8 cellular contexts compared by ENCODE assay signal in the genomic region with DNA sequence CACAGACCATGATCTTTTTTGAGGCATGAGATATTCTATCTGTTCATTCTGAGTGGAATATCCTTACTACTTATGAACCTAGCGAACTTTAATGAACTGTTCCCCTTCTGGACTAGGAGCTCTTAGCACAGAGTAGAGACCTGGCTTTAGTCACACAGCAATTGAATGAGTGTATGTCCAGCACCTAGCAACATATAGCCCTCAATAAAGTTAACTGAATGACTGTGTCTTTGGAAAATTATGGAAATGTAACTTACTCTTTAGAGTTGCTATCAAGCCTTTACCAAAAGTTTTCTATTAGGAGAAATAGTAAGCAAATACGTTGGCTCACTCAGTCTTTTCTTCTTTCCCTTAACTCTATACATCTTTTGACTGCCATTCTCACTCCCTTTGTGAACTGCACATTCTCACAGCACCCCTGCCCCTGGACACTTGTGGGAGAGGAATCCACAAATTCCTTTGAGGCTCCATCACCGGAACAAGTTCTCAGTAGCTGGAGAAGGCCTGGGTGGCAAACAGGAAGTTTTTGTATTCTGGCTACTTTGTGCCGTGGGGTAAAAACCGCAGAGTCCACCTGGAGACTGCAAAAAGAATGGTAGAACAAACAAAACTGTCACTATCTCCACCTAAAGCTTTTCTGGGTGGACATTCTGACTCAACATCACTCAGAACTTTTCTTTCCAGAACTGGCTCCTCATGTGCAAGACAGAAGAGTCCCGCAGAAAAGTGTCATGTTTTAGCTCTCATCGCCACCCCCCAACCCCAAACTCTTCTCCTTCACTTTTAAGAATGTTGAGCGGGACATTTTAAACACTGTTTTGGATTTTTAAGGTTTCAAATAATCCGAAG. TPM values are rescaled to one million over a fixed set of nuclear protein-coding genes. Genes with fewer than 3 reads are reported as not detected.
DNase-seq lines count a peak whose midpoint lies in the region; ATAC-seq and TF ChIP-seq lines count a peak whose summit lies in the region.

No MANE protein-coding gene starts in this region.

- intact Hi-C loops in A673 (cut with micrococcal nuclease; ENCODE audit: unreplicated experiment), result no loop called here

- no peak overlapping the region for H3K27ac Mint-ChIP-seq in activated naive CD8-positive, alpha-beta T cell treated with anti-CD3 and anti-CD28 coated beads, Interleukin-2, amount 10 ng/mL, durations not matched to agents 7 days and 5 days
- peak overlapping the region; percentile 97 for H3K27ac Mint-ChIP-seq in stimulated activated effector memory CD8-positive, alpha-beta T cell treated with anti-CD3 and anti-CD28 coated beads, Interleukin-12 subunit alpha, Interleukin-12 subunit beta, amount 100 ng/mL, for 72 hours

- H3K9me3 Mint-ChIP-seq in activated naive CD8-positive, alpha-beta T cell treated with anti-CD3 and anti-CD28 coated beads, Interleukin-2, amount 10 ng/mL, durations not matched to agents 7 days and 5 days, result no peaks in the 10 kb centered on the region
- H3K9me3 Mint-ChIP-seq in stimulated activated effector memory CD8-positive, alpha-beta T cell treated with anti-CD3 and anti-CD28 coated beads, Interleukin-12 subunit alpha, Interleukin-12 subunit beta, amount 100 ng/mL, for 72 hours, result no peaks in the 10 kb centered on the region

- CTCF ChIA-PET in A673 (lab: Charles Lee), result interaction anchor here (1.0 kb wide), 1 partner anchor 855 kb away, joined by 3 read pairs; no protein-coding TSS in a partner anchor

- H3K27me3 ChIP-seq in A673 (replicated peaks; ENCODE audit: insufficient read depth, low read depth, low read length, poor library complexity), result no peaks in the 10 kb centered on the region

- peak overlapping the region; percentile 66 for H3K4me3 Mint-ChIP-seq in activated naive CD8-positive, alpha-beta T cell treated with anti-CD3 and anti-CD28 coated beads, Interleukin-2, amount 10 ng/mL, durations not matched to agents 7 days and 5 days
- peak overlapping the region; percentile 94 for H3K4me3 Mint-ChIP-seq in stimulated activated effector memory CD8-positive, alpha-beta T cell treated with anti-CD3 and anti-CD28 coated beads, Interleukin-12 subunit alpha, Interleukin-12 subunit beta, amount 100 ng/mL, for 72 hours

- POLR2A ChIA-PET in A673 (lab: Charles Lee; ENCODE audit: low non-redundant PET), result no interaction called here
- POLR2A ChIA-PET in activated naive CD8-positive, alpha-beta T cell treated with anti-CD3 and anti-CD28 coated beads, Interleukin-2, amount 10 ng/mL, durations not matched to agents 7 days and 5 days (lab: Charles Lee), result interaction anchor here (0.9 to 1.8 kb wide), 4 partner anchors 9 to 912 kb away, joined by 3 to 7 read pairs (median 3); a partner anchor contains a TSS

- peaks cover 2% of the 10 kb centered on the region for H3K36me3 Mint-ChIP-seq in activated naive CD8-positive, alpha-beta T cell treated with anti-CD3 and anti-CD28 coated beads, Interleukin-2, amount 10 ng/mL, durations not matched to agents 7 days and 5 days
- H3K36me3 Mint-ChIP-seq in stimulated activated effector memory CD8-positive, alpha-beta T cell treated with anti-CD3 and anti-CD28 coated beads, Interleukin-12 subunit alpha, Interleukin-12 subunit beta, amount 100 ng/mL, for 72 hours, result peaks cover 28% of the 10 kb centered on the region

- peaks cover 16% of the 10 kb centered on the region for H3K4me1 ChIP-seq in A673 (ENCODE audit: insufficient read depth, low read length, poor library complexity, severe bottlenecking)

- TF ChIP-seq CTCF in A673 (conservative IDR thresholded peaks at IDR 0.05; ENCODE audit: low read depth, low read length), result no peak
- TF ChIP-seq CTCF in HFF-Myc (IDR thresholded peaks at IDR 0.05; ENCODE audit: low read depth, low read length, missing control alignments), result no peak

- H3K4me3 ChIP-seq in A673 (ENCODE audit: low read depth, low read length, poor library complexity, severe bottlenecking) (peak overlapping the region; percentile 68), HFF-Myc (replicated peaks; ENCODE audit: low read depth, low read length) (peak overlapping the region; percentile 40), iPS-18c (ENCODE audit: insufficient read depth, low read depth, low read length) (peak overlapping the region; percentile 61)

- H3K4me1 Mint-ChIP-seq in activated naive CD8-positive, alpha-beta T cell treated with anti-CD3 and anti-CD28 coated beads, Interleukin-2, amount 10 ng/mL, durations not matched to agents 7 days and 5 days, result peaks cover 27% of the 10 kb centered on the region
- H3K4me1 Mint-ChIP-seq in stimulated activated effector memory CD8-positive, alpha-beta T cell treated with anti-CD3 and anti-CD28 coated beads, Interleukin-12 subunit alpha, Interleukin-12 subunit beta, amount 100 ng/mL, for 72 hours, result peaks cover 34% of the 10 kb centered on the region

- H3K9me3 ChIP-seq in A673 (ENCODE audit: low read depth, low read length, poor library complexity, severe bottlenecking), result no peaks in the 10 kb centered on the region
- no peaks in the 10 kb centered on the region for H3K9me3 ChIP-seq in iPS-18c (ENCODE audit: control insufficient read depth, insufficient read depth, low read length)

- H3K27me3 Mint-ChIP-seq in activated naive CD8-positive, alpha-beta T cell treated with anti-CD3 and anti-CD28 coated beads, Interleukin-2, amount 10 ng/mL, durations not matched to agents 7 days and 5 days, result peaks cover 29% of the 10 kb centered on the region

- peaks cover 5% of the 10 kb centered on the region for H3K36me3 ChIP-seq in A673 (ENCODE audit: insufficient read depth, low read length, poor library complexity, severe bottlenecking)

- no TSS peak for BruUV-seq in A673 (replicated peaks; lab: Mats Ljungman, UMichigan)

- H3K27ac ChIP-seq in A673 (ENCODE audit: low read depth, low read length, poor library complexity, severe bottlenecking), result no peak overlapping the region

- ATAC-seq in activated naive CD8-positive, alpha-beta T cell treated with anti-CD3 and anti-CD28 coated beads, Interleukin-2, amount 10 ng/mL, durations not matched to agents 7 days and 5 days (ENCODE audit: low read depth), result no peak
- no peak for ATAC-seq in stimulated activated effector memory CD8-positive, alpha-beta T cell treated with anti-CD3 and anti-CD28 coated beads, Interleukin-12 subunit alpha, Interleukin-12 subunit beta, amount 100 ng/mL, for 72 hours
- ATAC-seq in GM19328 (IDR thresholded peaks at IDR 0.05; ENCODE audit: unreplicated experiment), result no peak

- no peak for DNase-seq in A673 (ENCODE audit: low spot score)
- DNase-seq in HFF-Myc (ENCODE audit: extremely low read depth, low read depth), result no peak
- no peak for DNase-seq in activated naive CD8-positive, alpha-beta T cell treated with anti-CD3 and anti-CD28 coated beads, Interleukin-2, amount 10 ng/mL, durations not matched to agents 7 days and 5 days
- no peak for DNase-seq in stimulated activated effector memory CD8-positive, alpha-beta T cell treated with anti-CD3 and anti-CD28 coated beads, Interleukin-12 subunit alpha, Interleukin-12 subunit beta, amount 100 ng/mL, for 72 hours (ENCODE audit: low spot score in 2 of 2)
- no peak for DNase-seq in stimulated activated CD4-positive, alpha-beta T cell treated with anti-CD3 and anti-CD28 coated beads, Interleukin-4, amount 100 ng/mL, for 4 hours
- DNase-seq in NCI-H2171 treated with DMSO at 0.1 percent for 48 hours (lab: John Stamatoyannopoulos, UW), result no peak

RNA-seq across cellular contexts. Expression of a gene that starts 1.1 kb away (rescaled TPM):
- total RNA-seq in A673 (2021), result 93.1 and 103 TPM in 2 replicates
- 10 to 100 TPM; 22.0 to 28.8 TPM for total RNA-seq in activated naive CD8-positive, alpha-beta T cell treated with anti-CD3 and anti-CD28 coated beads, Interleukin-2, amount 10 ng/mL, durations not matched to agents 7 days and 5 days
